Comparison of ENCODE assay signal across 12 cellular contexts in the genomic region with DNA sequence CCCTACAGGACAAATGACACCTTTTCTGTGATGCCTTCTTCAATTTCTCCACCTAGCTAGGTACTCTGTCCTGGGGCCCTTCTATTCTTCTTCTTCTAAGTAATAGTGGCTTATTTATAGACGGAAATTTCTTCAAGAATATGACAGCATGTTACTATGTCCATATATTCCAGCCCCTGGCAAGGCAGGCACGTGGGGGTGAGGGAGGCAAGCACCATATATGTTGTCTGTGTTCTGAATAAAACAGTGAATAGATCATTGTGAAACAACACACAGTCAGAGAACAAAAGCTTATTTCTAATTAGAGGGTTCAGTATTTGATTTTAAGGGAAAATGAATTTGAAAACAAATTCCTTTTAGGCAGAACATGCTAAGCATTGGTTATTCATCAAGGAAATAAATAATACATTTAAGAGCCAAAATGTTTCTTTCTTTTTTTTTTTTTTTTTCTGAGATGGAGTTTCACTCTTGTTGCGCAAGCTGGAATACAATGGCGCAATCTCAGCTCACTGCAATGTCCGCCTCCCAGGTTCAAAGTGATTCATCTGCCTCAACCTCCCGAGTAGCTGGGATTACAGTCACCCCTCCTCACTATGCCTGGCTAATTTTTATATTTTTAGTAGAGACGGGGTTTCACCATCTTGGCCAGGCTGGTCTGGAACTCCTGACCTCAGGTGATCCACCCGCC. TPM values are rescaled to one million over a fixed set of nuclear protein-coding genes. Genes with fewer than 3 reads are reported as not detected.
DNase-seq lines count a peak whose midpoint lies in the region; ATAC-seq and TF ChIP-seq lines count a peak whose summit lies in the region.
"Had no signal": no experiment of that assay in that cellular context is flagged by ENCODE, and none has a peak within 500 bp of the region (broad histone marks: within the 10 kb centered on the region; RNA-seq: fewer than 3 reads in every experiment).

No MANE protein-coding gene starts in this region.

- H3K4me3 ChIP-seq in esophagus (ENCODE audit: low read depth in 1 of 2, low read length in 2 of 2) (no peak overlapping the region), psoas muscle (no peak overlapping the region)
- H3K4me3 ChIP-seq: colonic mucosa had no signal

- H3K27me3 ChIP-seq in esophagus (ENCODE audit: control insufficient read depth in 1 of 2, insufficient read depth in 2 of 2, low read length in 2 of 2) (no peaks in the 10 kb centered on the region), psoas muscle (ENCODE audit: insufficient read depth in 3 of 3, low read length in 2 of 3) (no peaks in the 10 kb centered on the region)
- H3K27me3 ChIP-seq: colonic mucosa had no signal

- 69 to 82% methylated on average over 8 of the region's 8 CpGs for WGBS in esophagus, 2 donors
- WGBS in psoas muscle, 3 donors, result 85 to 91% (median 88%) methylated on average over 8 of the region's 8 CpGs

- H3K36me3 ChIP-seq in esophagus (ENCODE audit: control insufficient read depth in 2 of 2, insufficient read depth in 2 of 2, low read length in 1 of 2) (peaks cover 6 to 27% of the 10 kb centered on the region in 2 donors), psoas muscle (ENCODE audit: insufficient read depth in 1 of 2, low read depth in 1 of 2) (peaks cover 27 to 91% of the 10 kb centered on the region in 2 donors)
- H3K36me3 ChIP-seq: colonic mucosa had no signal

- H3K27ac ChIP-seq in esophagus (ENCODE audit: low read depth in 2 of 2, low read length in 1 of 2) (peak overlapping the region; percentile 15 to 64), psoas muscle (no peak overlapping the region)
- H3K27ac ChIP-seq: colonic mucosa had no signal

- no peaks in the 10 kb centered on the region for H3K9me3 ChIP-seq in esophagus (ENCODE audit: control insufficient read depth in 2 of 2, insufficient read depth in 1 of 2, low read depth in 1 of 2, low read length in 1 of 2)
- no peaks in the 10 kb centered on the region for H3K9me3 ChIP-seq in psoas muscle
- H3K9me3 ChIP-seq: colonic mucosa had no signal

- peak; percentile 31 for DNase-seq in GM04504 (ENCODE audit: low read depth)
- DNase-seq in RPMI7951 (ENCODE audit: low read depth), result peak; percentile 62
- peak in 1 of 2 donors; percentile 41 for DNase-seq in psoas muscle
- DNase-seq in stimulated activated naive CD4-positive, alpha-beta T cell (lab: John Stamatoyannopoulos, UW), result no peak
- no peak for DNase-seq in iPS-NIHi11 (ENCODE audit: low spot score)
- DNase-seq: colonic mucosa; stimulated activated CD4-positive, alpha-beta T cell treated with anti-CD3 and anti-CD28 coated beads, Interleukin-15, amount 100 ng/mL, for 24 hours; stimulated activated naive B cell treated with anti-CD40 and anti-IgM and Interleukin-4, amounts not matched to agents 10 μg/mL and 1 μg/mL and 100 μg/mL, for 72 hours had no signal

- peak in 3 of 4 donors; percentile 46 to 75 (median 67) for ATAC-seq in psoas muscle
- ATAC-seq in HG03469 (IDR thresholded peaks at IDR 0.05; ENCODE audit: unreplicated experiment), result no peak
- no peak for ATAC-seq in GM19452 (IDR thresholded peaks at IDR 0.05; ENCODE audit: unreplicated experiment)

- intact Hi-C loops in psoas muscle (cut with DNase I), result no loop called here

- TF ChIP-seq CTCF in psoas muscle (IDR thresholded peaks at IDR 0.05), result no peak

- H3K4me1 ChIP-seq in esophagus (ENCODE audit: control insufficient read depth in 2 of 2, insufficient read depth in 2 of 2, low read length in 1 of 2) (peaks cover 0 to 5% of the 10 kb centered on the region in 2 donors), psoas muscle (peaks cover 13% of the 10 kb centered on the region)
- H3K4me1 ChIP-seq: colonic mucosa had no signal

RNA-seq across cellular contexts. Expression of a gene that starts 6.2 kb away (rescaled TPM):
- total RNA-seq in RPMI7951 (2014; rRNA removed; shearing (Covaris generic)), result 24.8 and 37.3 TPM in 2 replicates
- polyA plus RNA-seq in esophagus, result 10 to 100 TPM; 66.4 to 70.5 TPM
- 100 to 1,000 TPM in 2 of 4 donors, 10 to 100 TPM in 2; 83.9 to 133 (median 109) TPM for total RNA-seq in psoas muscle
- 10 to 100 TPM; 19.6 to 34.9 (median 34.2) TPM for polyA plus RNA-seq in psoas muscle

RNA-seq across cellular contexts. Expression of a gene that starts 32.5 kb away (rescaled TPM):
- total RNA-seq in RPMI7951 (2014; rRNA removed; shearing (Covaris generic)), result not detected in 2 replicates
- polyA plus RNA-seq in esophagus (not detected), psoas muscle (not detected)
- total RNA-seq in psoas muscle, result not detected
- total RNA-seq: myocyte had no signal

Comparison
In these comparisons a context has a peak if more than half of its experiments do, and no peak if none do; other contexts are left out.
1. DNase-seq: peak in GM04504 (single experiment) and RPMI7951 (single experiment); none in stimulated activated naive CD4-positive, alpha-beta T cell (0 of 6) and iPS-NIHi11 (single experiment).
2. ATAC-seq: peak in psoas muscle (3 of 4); none in HG03469 (single experiment) and GM19452 (single experiment).